ENCODE assay signal across 22 cellular contexts in genomic region chr6:40910260-40910893, GRCh38.
"Had no signal": no experiment of that assay in that cellular context is flagged by ENCODE, and none has a peak within 500 bp of the region (broad histone marks: within the 10 kb centered on the region; RNA-seq: fewer than 3 reads in every experiment).

No MANE protein-coding gene starts in this region.

- H3K4me3 ChIP-seq: hepatocyte, left ventricle myocardium inferior, lower lobe of right lung, spleen, suprapubic skin, thyroid gland had no signal

- H3K36me3 Mint-ChIP-seq: memory B cell, mesothelial cell of epicardium, natural killer cell had no signal

- H3K27me3 ChIP-seq: hepatocyte, suprapubic skin, thyroid gland had no signal

- FAIRE-seq: kidney, urothelium cell line had no signal

- ATAC-seq: left cardiac atrium, lower lobe of right lung, natural killer cell had no signal

- H3K27ac Mint-ChIP-seq: endodermal cell, memory B cell, mesothelial cell of epicardium, natural killer cell, type B pancreatic cell had no signal

- H3K9me3 Mint-ChIP-seq: endodermal cell, memory B cell, natural killer cell, type B pancreatic cell had no signal

- H3K36me3 ChIP-seq: left ventricle myocardium inferior, lower lobe of right lung, spleen, suprapubic skin, thyroid gland had no signal

- DNase-seq: effector CD4-positive, alpha-beta T cell; endodermal cell; foreskin melanocyte; head of caudate nucleus; kidney; left cardiac atrium; left ventricle myocardium inferior; lower lobe of right lung; natural killer cell; posterior cingulate gyrus; spleen; stimulated activated CD4-positive, alpha-beta T cell treated with anti-CD3 and anti-CD28 coated beads, Interleukin-2, amount 100 ng/mL, for 24 hours; stimulated activated CD4-positive, alpha-beta T cell treated with anti-CD3 and anti-CD28 coated beads, Interleukin-4, amount 100 ng/mL, for 4 hours; stimulated activated naive CD4-positive, alpha-beta T cell; thyroid gland had no signal

- H3K4me3 Mint-ChIP-seq: endodermal cell, memory B cell, mesothelial cell of epicardium, natural killer cell, neural crest cell, type B pancreatic cell had no signal

- H3K4me1 Mint-ChIP-seq: memory B cell, mesothelial cell of epicardium, natural killer cell, neural crest cell had no signal
